Comparison of ENCODE assay signal across 18 cellular contexts in the genomic region with DNA sequence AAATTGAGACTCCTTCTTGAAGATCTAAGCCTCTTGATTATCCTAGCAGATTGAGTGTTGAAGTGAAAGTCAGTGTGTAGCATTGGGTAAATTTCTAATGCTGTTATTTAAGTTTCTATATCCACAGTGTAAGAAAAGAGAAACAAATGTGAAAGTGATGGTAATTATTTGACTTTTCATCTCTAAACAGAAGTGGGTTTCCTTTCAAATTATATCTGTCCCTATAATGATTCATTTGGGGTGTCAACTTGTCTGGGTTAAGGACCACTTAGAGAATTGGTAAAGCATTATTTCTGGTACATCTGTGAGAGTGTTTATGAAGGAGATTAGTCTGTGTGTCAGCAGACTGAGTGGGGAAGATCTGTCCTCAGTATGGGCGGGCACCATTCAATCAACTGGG.
DNase-seq lines count a peak whose midpoint lies in the region; ATAC-seq, FAIRE-seq and TF ChIP-seq lines count a peak whose summit lies in the region.
"Had no signal": no experiment of that assay in that cellular context is flagged by ENCODE, and none has a peak within 500 bp of the region (broad histone marks: within the 10 kb centered on the region; RNA-seq: fewer than 3 reads in every experiment).

No MANE protein-coding gene starts in this region.

- H3K27ac Mint-ChIP-seq in type B pancreatic cell = no peak overlapping the region
- H3K27ac Mint-ChIP-seq: activated naive CD4-positive, alpha-beta T cell treated with anti-CD3 and anti-CD28 coated beads, Interleukin-2, amount 10 ng/mL, durations not matched to agents 7 days and 5 days; mesothelial cell of epicardium; stimulated activated naive CD8-positive, alpha-beta T cell treated with anti-CD3 and anti-CD28 coated beads, Interleukin-15, Interleukin-2, amounts not matched to agents 100 ng/mL and 50 ng/mL, for 24 hours had no signal

- no peaks in the 10 kb centered on the region for H3K4me1 Mint-ChIP-seq in type B pancreatic cell (ENCODE audit: unreplicated experiment)
- H3K4me1 Mint-ChIP-seq: activated naive CD4-positive, alpha-beta T cell treated with anti-CD3 and anti-CD28 coated beads, Interleukin-2, amount 10 ng/mL, durations not matched to agents 7 days and 5 days; mesothelial cell of epicardium had no signal

- H3K27me3 Mint-ChIP-seq in type B pancreatic cell = no peaks in the 10 kb centered on the region
- H3K27me3 Mint-ChIP-seq: activated naive CD4-positive, alpha-beta T cell treated with anti-CD3 and anti-CD28 coated beads, Interleukin-2, amount 10 ng/mL, durations not matched to agents 7 days and 5 days; stimulated activated naive CD8-positive, alpha-beta T cell treated with anti-CD3 and anti-CD28 coated beads, Interleukin-15, Interleukin-2, amounts not matched to agents 100 ng/mL and 50 ng/mL, for 24 hours had no signal

- H3K36me3 Mint-ChIP-seq in type B pancreatic cell = no peaks in the 10 kb centered on the region
- H3K36me3 Mint-ChIP-seq: activated naive CD4-positive, alpha-beta T cell treated with anti-CD3 and anti-CD28 coated beads, Interleukin-2, amount 10 ng/mL, durations not matched to agents 7 days and 5 days; mesothelial cell of epicardium had no signal

- FAIRE-seq in TTC549 (lab: Jason Lieb, UNC) = peak; percentile 9

- ATAC-seq in GM18520 (IDR thresholded peaks at IDR 0.05; ENCODE audit: unreplicated experiment) (peak; percentile 35), GM21367 (IDR thresholded peaks at IDR 0.05; ENCODE audit: unreplicated experiment) (peak; percentile 40), HG03064 (IDR thresholded peaks at IDR 0.05; ENCODE audit: low read depth, unreplicated experiment) (peak; percentile 50)
- ATAC-seq: foreskin keratinocyte had no signal

- no peak for TF ChIP-seq CTCF in type B pancreatic cell (conservative IDR thresholded peaks at IDR 0.05)

- H3K4me3 Mint-ChIP-seq in type B pancreatic cell = no peak overlapping the region
- H3K4me3 Mint-ChIP-seq: activated naive CD4-positive, alpha-beta T cell treated with anti-CD3 and anti-CD28 coated beads, Interleukin-2, amount 10 ng/mL, durations not matched to agents 7 days and 5 days; mesothelial cell of epicardium; stimulated activated naive CD8-positive, alpha-beta T cell treated with anti-CD3 and anti-CD28 coated beads, Interleukin-15, Interleukin-2, amounts not matched to agents 100 ng/mL and 50 ng/mL, for 24 hours had no signal

- no peak for DNase-seq in HK-2 (ENCODE audit: unreplicated experiment)
- DNase-seq in NCI-H69 (lab: John Stamatoyannopoulos, UW) = no peak
- no peak for DNase-seq in type B pancreatic cell (ENCODE audit: extremely low spot score, unreplicated experiment)
- DNase-seq in nucleus accumbens (lab: John Stamatoyannopoulos, UW) = no peak
- DNase-seq: activated naive CD4-positive, alpha-beta T cell treated with anti-CD3 and anti-CD28 coated beads, Interleukin-2, amount 10 ng/mL, durations not matched to agents 7 days and 5 days; effector CD8-positive, alpha-beta T cell; foreskin keratinocyte; HCEC 1CT; Kasumi-1; NCI-H1694; NCI-H774; T-helper 9 cell had no signal

- H3K9me3 Mint-ChIP-seq in type B pancreatic cell = no peaks in the 10 kb centered on the region
- H3K9me3 Mint-ChIP-seq: activated naive CD4-positive, alpha-beta T cell treated with anti-CD3 and anti-CD28 coated beads, Interleukin-2, amount 10 ng/mL, durations not matched to agents 7 days and 5 days; mesothelial cell of epicardium; stimulated activated naive CD8-positive, alpha-beta T cell treated with anti-CD3 and anti-CD28 coated beads, Interleukin-15, Interleukin-2, amounts not matched to agents 100 ng/mL and 50 ng/mL, for 24 hours had no signal
